8 cellular contexts compared by ENCODE assay signal in the genomic region with DNA sequence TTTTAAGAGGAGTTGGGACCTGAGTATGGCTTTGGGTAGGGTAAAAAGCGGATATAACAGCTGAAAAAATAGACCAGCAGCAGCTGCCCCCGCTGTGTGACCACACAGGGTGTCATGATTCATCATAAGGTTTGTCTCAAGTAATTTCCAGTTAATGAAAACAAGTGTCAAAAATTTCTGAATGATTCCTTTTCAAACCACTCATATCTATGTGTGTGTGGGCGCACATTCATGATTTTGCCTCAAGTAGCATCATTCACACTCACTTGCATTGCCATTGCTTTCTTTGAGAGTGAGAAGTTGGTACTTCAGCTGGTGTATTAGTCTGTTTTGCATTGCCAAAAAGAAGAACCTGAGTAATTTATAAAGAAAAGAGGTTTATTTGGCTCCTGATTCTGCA. TPM values are rescaled to one million over a fixed set of nuclear protein-coding genes. Genes with fewer than 3 reads are reported as not detected.
DNase-seq lines count a peak whose midpoint lies in the region; TF ChIP-seq lines count a peak whose summit lies in the region.

No MANE protein-coding gene starts in this region.

- in situ Hi-C loops in ACHN (cut with HindIII; ENCODE audit: low pct_ligation_motif_present, low pct_unique_long_range_greater_than_20kb, low sequenced_read_pairs): no loop called here

- peaks cover 99% of the 10 kb centered on the region for H3K4me1 ChIP-seq in CD4-positive, alpha-beta memory T cell (ENCODE audit: insufficient read depth, low read length)
- H3K4me1 ChIP-seq in HEK293 (ENCODE audit: control insufficient read depth, insufficient read depth, low read length): peaks cover 7% of the 10 kb centered on the region; the same call in 1 of the 2 replicates

- H3K4me3 Mint-ChIP-seq in CD4-positive, alpha-beta memory T cell: peak overlapping the region; percentile 31 to 72 (median 57)

- no peaks in the 10 kb centered on the region for H3K27me3 Mint-ChIP-seq in CD4-positive, alpha-beta memory T cell

- H3K27me3 ChIP-seq in CD4-positive, alpha-beta memory T cell (ENCODE audit: insufficient read depth, low read length): no peaks in the 10 kb centered on the region

- no peaks in the 10 kb centered on the region for H3K9me3 Mint-ChIP-seq in CD4-positive, alpha-beta memory T cell

- H3K9me3 ChIP-seq in CD4-positive, alpha-beta memory T cell (ENCODE audit: control insufficient read depth in 1 of 2, low read length in 2 of 2): no peaks in the 10 kb centered on the region
- no peaks in the 10 kb centered on the region for H3K9me3 ChIP-seq in HEK293 (ENCODE audit: control insufficient read depth, insufficient read depth, low read depth, low read length)

- DNase-seq in CD4-positive, alpha-beta memory T cell: peak in 1 of 5 donors; percentile 70
- DNase-seq in RPMI7951 (ENCODE audit: low read depth) (peak; percentile 28), glomerular visceral epithelial cell (ENCODE audit: extremely low spot score) (peak; percentile 82), dermis blood vessel endothelial cell (no peak), COLO668 (lab: John Stamatoyannopoulos, UW; ENCODE audit: unreplicated experiment) (no peak), C1 segment of cervical spinal cord (lab: John Stamatoyannopoulos, UW) (no peak), ACHN (no peak)

- intact Hi-C loops in CD4-positive, alpha-beta memory T cell (cut with micrococcal nuclease): no loop called here

- H3K27ac ChIP-seq in CD4-positive, alpha-beta memory T cell (ENCODE audit: low read depth, low read length): peak overlapping the region; percentile 47
- no peak overlapping the region for H3K27ac ChIP-seq in HEK293 (ENCODE audit: extremely low read depth, low read depth, low read length)

- H3K27ac Mint-ChIP-seq in CD4-positive, alpha-beta memory T cell: peak overlapping the region; percentile 72 to 95 (median 90)

- peaks cover 6% of the 10 kb centered on the region for H3K36me3 ChIP-seq in CD4-positive, alpha-beta memory T cell (ENCODE audit: insufficient read depth, low read length)
- H3K36me3 ChIP-seq in HEK293 (ENCODE audit: control insufficient read depth in 2 of 2, insufficient read depth in 1 of 2, low read length in 2 of 2): no peaks in the 10 kb centered on the region

- POLR2A ChIA-PET in CD4-positive, alpha-beta memory T cell (lab: Charles Lee; ENCODE audit: partially characterized antibody): interaction anchor here (1.2 to 23.8 kb wide), 7 partner anchors 9 to 56 kb away, joined by 3 to 727 read pairs (median 9); a partner anchor contains a TSS
- POLR2A ChIA-PET in HEK293 (lab: Yijun Ruan, JAX): no interaction called here

- H3K4me3 ChIP-seq in CD4-positive, alpha-beta memory T cell (ENCODE audit: low read length in 2 of 2): no peak overlapping the region
- no peak overlapping the region for H3K4me3 ChIP-seq in HEK293 (ENCODE audit: low read depth, low read length)

- no peak for TF ChIP-seq CTCF in HEK293 (tag by site-specific recombination; IDR thresholded peaks at IDR 0.05)

- CTCF ChIA-PET in CD4-positive, alpha-beta memory T cell (lab: Charles Lee; ENCODE audit: partially characterized antibody): interaction anchor here (0.9 to 12.3 kb wide), 6 partner anchors 12 to 356 kb away, joined by 3 to 149 read pairs (median 4); a partner anchor contains a TSS
- CTCF ChIA-PET in HEK293 (lab: Yijun Ruan, JAX): interaction anchor here (1.2 to 1.6 kb wide), 2 partner anchors 68 to 356 kb away, joined by 4 to 8 read pairs; a partner anchor contains a TSS

- peaks cover 82 to 97% (median 90%) of the 10 kb centered on the region in 4 donors for H3K4me1 Mint-ChIP-seq in CD4-positive, alpha-beta memory T cell

- peaks cover 6 to 40% of the 10 kb centered on the region in 2 donors for H3K36me3 Mint-ChIP-seq in CD4-positive, alpha-beta memory T cell

TF ChIP-seq in HEK293, 187 proteins besides CTCF, POLR2A, EP300 and RAD21:
- TF ChIP-seq GLIS1 (tag by site-specific recombination; IDR thresholded peaks at IDR 0.05) (0 out of 2 replicates have a peak, but pooled peaks have one; percentile 20), BCL11B (tag by site-specific recombination; IDR thresholded peaks at IDR 0.05; ENCODE audit: low read depth) (no peak)

RNA-seq across cellular contexts. Expression of a gene that starts 12.1 kb away (rescaled TPM):
- total RNA-seq in CD4-positive, alpha-beta memory T cell: 100 to 1,000 TPM; 167 to 176 TPM
- polyA plus RNA-seq in CD4-positive, alpha-beta memory T cell: 100 to 1,000 TPM; 277 to 423 TPM
- 23.7 and 25.6 TPM in 2 replicates for total RNA-seq in RPMI7951 (2014; rRNA removed; shearing (Covaris generic))
- 13.6 and 15.9 TPM in 2 replicates for total RNA-seq in dermis blood vessel endothelial cell

Comparison
In these comparisons a context has a peak if more than half of its experiments do, and no peak if none do; other contexts are left out.
1. DNase-seq: peak in RPMI7951 (single experiment) and glomerular visceral epithelial cell (single experiment); none in dermis blood vessel endothelial cell (single experiment), COLO668 (single experiment), C1 segment of cervical spinal cord (0 of 14) and ACHN (single experiment).